In genomic region chr15:51162865-51163762, GRCh38 we compare ENCODE assay signal across 8 cellular contexts.
DNase-seq lines count a peak whose midpoint lies in the region; ATAC-seq and TF ChIP-seq lines count a peak whose summit lies in the region.

No MANE protein-coding gene starts in this region.

- peak; percentile 93 for TF ChIP-seq CTCF in GM12873 (IDR thresholded peaks at IDR 0.05; ENCODE audit: insufficient read depth, low read depth, low read length, missing control alignments)
- TF ChIP-seq CTCF in dorsolateral prefrontal cortex (IDR thresholded peaks at IDR 0.05 in 54 of 56, conservative IDR thresholded peaks at IDR 0.05 in 2 of 56; ENCODE audit: low read depth in 1 of 56, partially characterized antibody in 56 of 56) = peak; percentile 90 to 99 (median 98)
- peak; percentile 86 for TF ChIP-seq CTCF in lung (IDR thresholded peaks at IDR 0.05; ENCODE audit: control extremely low read depth, extremely low read depth)

- DNase-seq in NCI-H2227 treated with DMSO at 0.1 percent for 48 hours (lab: John Stamatoyannopoulos, UW) (peak; percentile 52), dorsolateral prefrontal cortex (peak; percentile 37 to 87 (median 80)), lung (ENCODE audit: low spot score) (peak; percentile 72)
- DNase-seq in activated CD4-positive, alpha-beta T cell treated with anti-CD3 and anti-CD28 coated beads, Interleukin-2, amount 50 U/mL, for 24 hours (ENCODE audit: low read depth in 1 of 2, low spot score in 1 of 2) = peak; percentile 6 to 49
- DNase-seq in stimulated activated CD4-positive, alpha-beta T cell treated with anti-CD3 and anti-CD28 coated beads, TNF-alpha, amount 100 ng/mL, for 4 hours (ENCODE audit: low read depth in 3 of 3) = peak; percentile 5 to 17 (median 10)

- H3K27ac ChIP-seq in dorsolateral prefrontal cortex (peak overlapping the region in 58 of 59 donors; percentile 18 to 99 (median 92)), lung (ENCODE audit: low read depth in 1 of 2, low read length in 1 of 2) (peak overlapping the region in 1 of 2 donors; percentile 62)

- H3K27me3 ChIP-seq in dorsolateral prefrontal cortex = no peaks in the 10 kb centered on the region
- no peaks in the 10 kb centered on the region for H3K27me3 ChIP-seq in lung (ENCODE audit: control insufficient read depth, insufficient read depth)

- H3K4me1 ChIP-seq in lung (ENCODE audit: control insufficient read depth in 2 of 2, insufficient read depth in 2 of 2, low read length in 2 of 2) = no peaks in the 10 kb centered on the region

- H3K36me3 ChIP-seq in lung (ENCODE audit: control insufficient read depth in 2 of 2, insufficient read depth in 2 of 2, low read length in 2 of 2) = no peaks in the 10 kb centered on the region

- H3K4me3 ChIP-seq in dorsolateral prefrontal cortex (peak overlapping the region in 54 of 59 donors; percentile 2 to 58 (median 36)), lung (no peak overlapping the region)

- H3K9me3 ChIP-seq in lung (ENCODE audit: control insufficient read depth in 2 of 2, insufficient read depth in 1 of 2, low read length in 1 of 2) = no peaks in the 10 kb centered on the region

- intact Hi-C loops in dorsolateral prefrontal cortex (cut with DNase I) = loop anchor here (1.0 to 5.0 kb wide), 3 partner anchors 29 to 219 kb away; no protein-coding TSS in a partner anchor

- ATAC-seq in HG03045 (IDR thresholded peaks at IDR 0.05; ENCODE audit: unreplicated experiment) = peak; percentile 64
- ATAC-seq in lung (ENCODE audit: insufficient read depth, low FRiP score) = peak; percentile 74
- no peak for ATAC-seq in HG02610 (IDR thresholded peaks at IDR 0.05; ENCODE audit: unreplicated experiment)

- 3 to 4% methylated on average over 8 of the region's 8 CpGs for WGBS in lung, 2 donors

Comparison
In these comparisons a context has a peak if more than half of its experiments do, and no peak if none do; other contexts are left out.
1. DNase-seq: peak in every context shown above with its lines; median percentile 80 in dorsolateral prefrontal cortex; 72 in lung; 52 in NCI-H2227 treated with DMSO at 0.1 percent for 48 hours; 28 in activated CD4-positive, alpha-beta T cell treated with anti-CD3 and anti-CD28 coated beads, Interleukin-2, amount 50 U/mL, for 24 hours; 10 in stimulated activated CD4-positive, alpha-beta T cell treated with anti-CD3 and anti-CD28 coated beads, TNF-alpha, amount 100 ng/mL, for 4 hours.